ENCODE assay signal across 1 cellular context in genomic region chr14:56119221-56119967, GRCh38.
TF ChIP-seq lines count a peak whose summit lies in the region.

No MANE protein-coding gene starts in this region.

TF ChIP-seq in H1, 55 proteins besides CTCF, POLR2A, EP300 and RAD21 (continued from another document):
- TF ChIP-seq TAF7 (optimal IDR thresholded peaks at IDR 0.05; ENCODE audit: borderline replicate concordance, low read depth, low read length) (peak; percentile 37), CBX5 (IDR thresholded peaks at IDR 0.05; ENCODE audit: low read depth, low read length) (no peak), SAP30 (IDR thresholded peaks at IDR 0.05; ENCODE audit: insufficient read depth, insufficient replicate concordance, low read length) (no peak), MAX (IDR thresholded peaks at IDR 0.05) (no peak), CTBP2 (IDR thresholded peaks at IDR 0.05; ENCODE audit: borderline replicate concordance, insufficient read depth, insufficient read length, low read length) (peak; percentile 59), EGR1 (IDR thresholded peaks at IDR 0.05; ENCODE audit: borderline replicate concordance, low read depth, low read length) (0 out of 2 replicates have a peak, but pooled peaks have one; percentile 18), RNF2 (IDR thresholded peaks at IDR 0.05; ENCODE audit: borderline replicate concordance, low read depth, low read length, missing control alignments, poor library complexity, severe bottlenecking) (peak; percentile 23), RBBP5 (IDR thresholded peaks at IDR 0.05; ENCODE audit: borderline replicate concordance, low read depth, low read length) (peak; percentile 87), SRF (IDR thresholded peaks at IDR 0.05; ENCODE audit: low read depth, low read length) (no peak), SP1 (IDR thresholded peaks at IDR 0.05; ENCODE audit: low read depth, low read length) (no peak), CHD1 (IDR thresholded peaks at IDR 0.05; ENCODE audit: low read depth, low read length) (no peak), TBP (IDR thresholded peaks at IDR 0.05; ENCODE audit: low read depth, low read length) (no peak), NANOG (IDR thresholded peaks at IDR 0.05; ENCODE audit: insufficient read depth, low read depth, low read length, poor library complexity, severe bottlenecking) (no peak)
